Comparison of ENCODE assay signal across 23 cellular contexts in genomic region chr1:165344736-165345135, GRCh38. TPM values are rescaled to one million over a fixed set of nuclear protein-coding genes. Genes with fewer than 3 reads are reported as not detected.
"Had no signal": no experiment of that assay in that cellular context is flagged by ENCODE, and none has a peak within 500 bp of the region (broad histone marks: within the 10 kb centered on the region; RNA-seq: fewer than 3 reads in every experiment).

No MANE protein-coding gene starts in this region.

- H3K4me3 ChIP-seq: K562 had no signal

- DNase-seq: Kasumi-1, MM.1S, NCI-H1436, NCI-H187, NCI-H2029, NCI-H2081 treated with DMSO at 0.1 percent for 48 hours, NCI-H2171, NCI-H345, NCI-H446 treated with DMSO at 0.1 percent for 48 hours, NCI-H510A treated with DMSO at 0.1 percent for 48 hours, NCI-H526, Right ventricle myocardium superior, RPMI8226, SIG-M5, SK-N-SH, SW 1271 had no signal

- FAIRE-seq: K562, RCC 7860 had no signal

- H3K4me2 ChIP-seq: KMS-11, SK-N-SH had no signal

- ATAC-seq: K562 had no signal

- H3K27ac ChIP-seq: KMS-11 had no signal

- H3K9me3 ChIP-seq: SK-N-SH had no signal

- H3K9ac ChIP-seq: KMS-11, SK-N-SH had no signal

RNA-seq across cellular contexts. Expression of gene LMX1A, which starts 11.8 kb away (rescaled TPM):
- total RNA-seq: HT1080, K562, M059J, Right ventricle myocardium superior, SK-MEL-5 had no signal
- polyA plus RNA-seq: IgD-negative memory B cell, K562, SK-N-SH had no signal
